In the genomic region with DNA sequence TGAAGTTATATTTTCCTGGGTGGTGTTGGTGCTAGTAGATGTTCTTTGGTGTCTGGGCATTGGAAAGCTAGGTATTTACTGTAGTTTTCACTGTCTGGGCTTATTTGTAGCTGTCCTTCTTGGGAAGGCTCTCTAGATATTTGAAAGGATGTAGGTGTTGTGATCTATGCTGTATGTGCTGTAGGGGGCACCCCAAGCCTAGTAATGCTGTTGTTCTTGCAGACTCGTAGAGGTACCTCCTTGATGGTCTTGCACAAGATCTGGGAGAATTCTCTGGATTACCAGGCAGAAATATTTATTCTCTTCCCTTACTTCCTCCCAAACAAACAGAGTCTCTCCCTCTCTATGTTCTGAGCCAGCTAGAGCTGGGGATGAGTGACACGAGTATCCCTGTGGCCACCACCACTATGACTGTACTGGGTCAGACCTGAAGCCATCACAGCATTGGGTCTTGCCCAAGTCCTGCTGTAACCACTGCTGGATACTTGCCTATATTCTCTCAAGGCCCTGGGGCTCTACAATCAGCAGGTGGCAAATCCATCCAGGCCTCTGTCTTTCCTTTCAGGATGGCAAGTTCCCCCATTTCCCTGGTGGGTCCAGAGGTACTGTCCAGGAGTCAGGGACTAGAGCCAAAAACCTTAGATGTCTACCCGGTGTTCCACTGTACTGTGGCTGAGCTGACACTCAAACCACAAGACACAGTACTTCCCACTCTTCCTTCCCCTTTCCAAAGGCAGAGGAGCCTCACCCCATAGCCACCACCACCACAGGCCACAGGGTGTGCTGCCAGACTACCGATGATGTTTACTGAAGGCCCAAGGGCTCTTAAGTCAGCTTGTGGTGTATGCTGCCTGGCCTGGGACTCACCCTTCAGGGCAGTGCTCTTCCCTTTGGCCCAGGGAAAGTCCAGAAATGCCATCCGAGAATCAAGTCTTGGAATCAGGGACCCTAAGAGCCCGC, we compare ENCODE assay signal across 8 cellular contexts.
A peak's percentile ranks its signal among the peaks of the same experiment; 100 is the strongest.
DNase-seq lines count a peak whose midpoint lies in the region; ATAC-seq, FAIRE-seq and TF ChIP-seq lines count a peak whose summit lies in the region.

No MANE protein-coding gene starts in this region.

- H2BK5ac ChIP-seq in trophoblast cell (ENCODE audit: low read depth, low read length, poor library complexity) = no peak overlapping the region

- TF ChIP-seq CTCF in DOHH2 (IDR thresholded peaks at IDR 0.05; ENCODE audit: low read depth, low read length, poor library complexity, severe bottlenecking) = peak; percentile 32
- peak; percentile 72 for TF ChIP-seq CTCF in Loucy (conservative IDR thresholded peaks at IDR 0.05; ENCODE audit: low read length)
- TF ChIP-seq CTCF in WERI-Rb-1 (IDR thresholded peaks at IDR 0.05; ENCODE audit: low read depth, low read length) = peak; percentile 72
- TF ChIP-seq CTCF in epithelial cell of esophagus (IDR thresholded peaks at IDR 0.05; ENCODE audit: insufficient read depth, low read depth, low read length, missing control alignments) = peak; percentile 58

- H3K79me1 ChIP-seq in trophoblast cell (ENCODE audit: low read length) = no peaks in the 10 kb centered on the region

- H2AK5ac ChIP-seq in trophoblast cell (ENCODE audit: low read length) = no peak overlapping the region

- H3K9me2 ChIP-seq in DOHH2 (replicated peaks; ENCODE audit: control insufficient read depth, low read length) = no peaks in the 10 kb centered on the region
- H3K9me2 ChIP-seq in Loucy (replicated peaks; ENCODE audit: low read depth, low read length) = no peaks in the 10 kb centered on the region

- DNase-seq in WERI-Rb-1 (peak; percentile 78), epithelial cell of esophagus (ENCODE audit: low read depth) (peak; percentile 87), trophoblast cell (peak; percentile 51 to 54), GM19239 (ENCODE audit: insufficient read length, low spot score) (no peak)

- no peak overlapping the region for H2BK120ac ChIP-seq in trophoblast cell (ENCODE audit: insufficient read depth, low read length, poor library complexity)

- H3K79me2 ChIP-seq in DOHH2 (ENCODE audit: control insufficient read depth, low read length) = no peaks in the 10 kb centered on the region
- no peaks in the 10 kb centered on the region for H3K79me2 ChIP-seq in Loucy (ENCODE audit: insufficient read depth, low read length)
- no peaks in the 10 kb centered on the region for H3K79me2 ChIP-seq in trophoblast cell (ENCODE audit: control insufficient read depth, insufficient read depth, low read length, poor library complexity)

- H3K18ac ChIP-seq in trophoblast cell (ENCODE audit: low read length) = no peak overlapping the region

- no peak overlapping the region for H4K91ac ChIP-seq in trophoblast cell (ENCODE audit: low read depth, low read length)

- H4K20me1 ChIP-seq in DOHH2 (ENCODE audit: control insufficient read depth, insufficient read depth, low read depth, low read length) (no peaks in the 10 kb centered on the region), Loucy (ENCODE audit: insufficient read depth, low read length, poor library complexity, severe bottlenecking) (no peaks in the 10 kb centered on the region)

- H3F3A ChIP-seq in DOHH2 (ENCODE audit: control insufficient read depth, insufficient read depth) (no peaks in the 10 kb centered on the region), Loucy (ENCODE audit: low read depth) (no peaks in the 10 kb centered on the region)

- FAIRE-seq in GM19239 (lab: Jason Lieb, UNC) = no peak

- no CpG with 5 or more reads among the region's 6 CpGs for WGBS in trophoblast cell (ENCODE audit: extremely low coverage, insufficient coverage, insufficient read length)

- H3K4me2 ChIP-seq in DOHH2 (ENCODE audit: low read length) (no peak overlapping the region), Loucy (ENCODE audit: low read depth, low read length, poor library complexity, severe bottlenecking) (no peak overlapping the region), trophoblast cell (ENCODE audit: low read length) (no peak overlapping the region)

- H3K14ac ChIP-seq in trophoblast cell (ENCODE audit: low read length) = no peak overlapping the region

- H2AFZ ChIP-seq in Loucy (ENCODE audit: low read length) (no peak overlapping the region), trophoblast cell (ENCODE audit: insufficient read depth, low read length, poor library complexity) (no peak overlapping the region)

- H3K23ac ChIP-seq in trophoblast cell (ENCODE audit: low read length) = no peak overlapping the region

- no peak overlapping the region for H3K9ac ChIP-seq in Loucy (ENCODE audit: low read depth, low read length, poor library complexity, severe bottlenecking)
- no peak overlapping the region for H3K9ac ChIP-seq in trophoblast cell (ENCODE audit: low read length)

- H2BK12ac ChIP-seq in trophoblast cell (ENCODE audit: low read length) = no peak overlapping the region

- no peaks in the 10 kb centered on the region for H3K9me3 ChIP-seq in DOHH2 (ENCODE audit: control insufficient read depth, insufficient read depth, low read length)
- no peaks in the 10 kb centered on the region for H3K9me3 ChIP-seq in Loucy (ENCODE audit: insufficient read depth, low read depth, low read length)
- H3K9me3 ChIP-seq in WERI-Rb-1 (ENCODE audit: severe bottlenecking) = no peaks in the 10 kb centered on the region
- H3K9me3 ChIP-seq in trophoblast cell (ENCODE audit: insufficient read depth, low read depth, low read length) = no peaks in the 10 kb centered on the region

- H3K27ac ChIP-seq in DOHH2 (ENCODE audit: low read depth, low read length) = no peak overlapping the region
- no peak overlapping the region for H3K27ac ChIP-seq in WERI-Rb-1
- H3K27ac ChIP-seq in trophoblast cell (ENCODE audit: low read depth, low read length) = no peak overlapping the region

- H4K8ac ChIP-seq in trophoblast cell (ENCODE audit: low read depth, low read length) = no peak overlapping the region

- H3K4ac ChIP-seq in trophoblast cell (ENCODE audit: low read depth, low read length) = no peak overlapping the region

- H3K4me3 ChIP-seq in DOHH2 (ENCODE audit: low read length) (no peak overlapping the region), Loucy (ENCODE audit: low read length, poor library complexity, severe bottlenecking) (no peak overlapping the region), WERI-Rb-1 (ENCODE audit: low read depth, low read length) (no peak overlapping the region), epithelial cell of esophagus (ENCODE audit: low read length) (no peak overlapping the region), trophoblast cell (ENCODE audit: low read depth, low read length) (no peak overlapping the region)

- H3K27me3 ChIP-seq in DOHH2 (ENCODE audit: control insufficient read depth, low read length) (no peaks in the 10 kb centered on the region), Loucy (ENCODE audit: insufficient read depth, low read length, poor library complexity, severe bottlenecking) (no peaks in the 10 kb centered on the region), WERI-Rb-1 (ENCODE audit: insufficient read depth, low read depth, severe bottlenecking) (no peaks in the 10 kb centered on the region), trophoblast cell (ENCODE audit: insufficient read depth, low read length) (no peaks in the 10 kb centered on the region)

- H3K36me3 ChIP-seq in DOHH2 (ENCODE audit: control insufficient read depth, low read length) (no peaks in the 10 kb centered on the region), Loucy (ENCODE audit: insufficient read depth, low read length) (no peaks in the 10 kb centered on the region), WERI-Rb-1 (no peaks in the 10 kb centered on the region), trophoblast cell (ENCODE audit: control insufficient read depth in 1 of 2, insufficient read depth in 2 of 2, low read length in 2 of 2) (no peaks in the 10 kb centered on the region)

- ATAC-seq in GM21360 (IDR thresholded peaks at IDR 0.05; ENCODE audit: unreplicated experiment) (no peak), HG03432 (IDR thresholded peaks at IDR 0.05; ENCODE audit: unreplicated experiment) (no peak)

- no peak overlapping the region for H4K12ac ChIP-seq in trophoblast cell (ENCODE audit: low read depth, low read length)

- H3K4me1 ChIP-seq in DOHH2 (ENCODE audit: control insufficient read depth, low read length) = no peaks in the 10 kb centered on the region
- no peaks in the 10 kb centered on the region for H3K4me1 ChIP-seq in Loucy (ENCODE audit: insufficient read depth, low read length, poor library complexity, severe bottlenecking)
- H3K4me1 ChIP-seq in trophoblast cell (ENCODE audit: control insufficient read depth in 1 of 2, insufficient read depth in 2 of 2, low read length in 2 of 2) = no peaks in the 10 kb centered on the region
